ENCODE assay signal across 26 cellular contexts in genomic region chr14:35174342-35174741, GRCh38.
"Had no signal": no experiment of that assay in that cellular context is flagged by ENCODE, and none has a peak within 500 bp of the region (broad histone marks: within the 10 kb centered on the region; RNA-seq: fewer than 3 reads in every experiment).

No MANE protein-coding gene starts in this region.

- H3K4me1 ChIP-seq: ascending aorta, breast epithelium, colonic mucosa, esophagus squamous epithelium, gastroesophageal sphincter, heart right ventricle had no signal

- H3K27me3 ChIP-seq: ascending aorta, breast epithelium, cardiac muscle cell, colonic mucosa, esophagus squamous epithelium, gastroesophageal sphincter, heart right ventricle, hepatocyte had no signal

- H3K4me3 ChIP-seq: ascending aorta, breast epithelium, cardiac muscle cell, colonic mucosa, esophagus squamous epithelium, gastroesophageal sphincter, heart right ventricle, hepatocyte had no signal

- H3K27ac ChIP-seq: ascending aorta, breast epithelium, cardiac muscle cell, colonic mucosa, epithelial cell of prostate, esophagus squamous epithelium, gastroesophageal sphincter, heart right ventricle, hepatocyte, WERI-Rb-1 had no signal

- DNase-seq: activated B cell treated with CpG ODN at 0.5 μM for 24 hours; activated CD4-positive, alpha-beta T cell treated with anti-CD3 and anti-CD28 coated beads for 48 hours; activated CD4-positive, alpha-beta T cell treated with anti-CD3 and anti-CD28 coated beads, Interleukin-2, amount 50 U/mL, for 1 hour; activated CD4-positive, alpha-beta T cell treated with anti-CD3 and anti-CD28 coated beads, Interleukin-2, amount 50 U/mL, for 48 hours; activated CD8-positive, alpha-beta memory T cell treated with anti-CD3 and anti-CD28 coated beads for 24 hours; activated CD8-positive, alpha-beta T cell treated with anti-CD3 and anti-CD28 coated beads for 36 hours; activated gamma-delta T cell; activated naive CD4-positive, alpha-beta T cell; activated naive CD4-positive, alpha-beta T cell treated with anti-CD3 and anti-CD28 coated beads, Interleukin-2, amount 10 ng/mL, durations not matched to agents 7 days and 5 days; activated naive CD8-positive, alpha-beta T cell treated with anti-CD3 and anti-CD28 coated beads, Interleukin-2, amount 10 ng/mL, durations not matched to agents 7 days and 5 days; activated T-cell treated with anti-CD3 and anti-CD28 coated beads, Interleukin-2, amount 50 U/mL, for 4 hours; central memory CD4-positive, alpha-beta T cell; cerebellar nuclear complex; colonic mucosa; effector CD8-positive, alpha-beta T cell; esophagus squamous epithelium; foreskin melanocyte; heart right ventricle; T1000; WERI-Rb-1 had no signal

- H3K9me3 ChIP-seq: ascending aorta, breast epithelium, colonic mucosa, esophagus squamous epithelium, gastroesophageal sphincter had no signal

- H3K36me3 ChIP-seq: breast epithelium, cardiac muscle cell, colonic mucosa, WERI-Rb-1 had no signal
